ENCODE assay signal across 8 cellular contexts in the genomic region with DNA sequence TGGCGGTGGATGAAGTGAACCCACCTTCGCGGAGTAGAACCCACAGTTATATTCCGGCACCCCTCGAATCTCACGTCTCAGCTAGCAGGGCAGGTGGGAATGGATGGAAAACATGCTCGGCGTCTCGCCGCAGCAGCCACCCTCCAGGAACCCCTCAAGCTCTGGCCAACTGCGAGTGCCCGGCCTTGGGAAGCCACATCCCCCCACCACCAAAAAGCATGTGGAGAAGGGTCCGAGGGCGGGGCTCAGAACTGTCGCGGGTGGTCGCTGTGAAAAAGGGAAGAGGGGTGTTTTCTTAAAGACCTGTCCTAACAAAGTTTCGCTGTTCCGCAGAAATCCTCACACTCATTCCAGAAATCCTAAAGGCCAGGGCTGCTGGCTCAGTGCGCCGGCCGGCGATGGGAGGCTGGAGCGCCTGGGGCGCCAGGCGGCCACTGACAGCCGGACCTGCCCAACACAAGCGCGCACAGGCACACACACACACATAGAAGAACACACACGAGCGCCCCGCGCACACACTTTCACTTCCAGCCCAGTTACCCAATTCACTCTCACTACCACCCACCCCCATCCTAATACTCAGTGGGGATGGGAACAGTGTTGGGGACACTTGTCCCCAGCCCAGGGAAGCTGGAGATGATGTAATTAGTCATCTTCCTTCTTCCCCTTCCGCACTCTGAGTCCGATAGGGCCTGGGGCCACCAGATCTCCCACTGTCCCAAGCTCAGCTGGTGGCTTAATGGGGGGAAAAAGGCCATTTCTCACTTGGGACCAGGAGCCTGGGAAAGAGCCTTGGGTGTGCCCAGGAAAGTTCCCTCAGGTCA. TPM values are rescaled to one million over a fixed set of nuclear protein-coding genes. Genes with fewer than 3 reads are reported as not detected.
A peak's percentile ranks its signal among the peaks of the same experiment; 100 is the strongest.
DNase-seq lines count a peak whose midpoint lies in the region; ATAC-seq and TF ChIP-seq lines count a peak whose summit lies in the region.

No MANE protein-coding gene starts in this region.

- peaks cover 10 to 53% (median 29%) of the 10 kb centered on the region in 4 donors for H3K4me1 Mint-ChIP-seq in CD4-positive, CD25-positive, alpha-beta regulatory T cell
- peaks cover 29% of the 10 kb centered on the region for H3K4me1 Mint-ChIP-seq in activated naive CD8-positive, alpha-beta T cell treated with anti-CD3 and anti-CD28 coated beads for 36 hours

- H3K36me3 Mint-ChIP-seq in CD4-positive, CD25-positive, alpha-beta regulatory T cell: no peaks in the 10 kb centered on the region
- H3K36me3 Mint-ChIP-seq in activated naive CD8-positive, alpha-beta T cell treated with anti-CD3 and anti-CD28 coated beads for 36 hours: no peaks in the 10 kb centered on the region

- H3K9me3 Mint-ChIP-seq in CD4-positive, CD25-positive, alpha-beta regulatory T cell: peaks cover 0 to 7% (median 0%) of the 10 kb centered on the region in 7 donors
- H3K9me3 Mint-ChIP-seq in activated naive CD8-positive, alpha-beta T cell treated with anti-CD3 and anti-CD28 coated beads for 36 hours: no peaks in the 10 kb centered on the region

- H3K9me3 ChIP-seq in CD4-positive, CD25-positive, alpha-beta regulatory T cell (ENCODE audit: control insufficient read depth in 2 of 2, low read length in 2 of 2): no peaks in the 10 kb centered on the region
- H3K9me3 ChIP-seq in iPS-20b (ENCODE audit: insufficient read depth, low read depth, low read length) (peaks cover 2% of the 10 kb centered on the region; the same call in 1 of the 2 replicates), testis (no peaks in the 10 kb centered on the region)

- POLR2A ChIA-PET in RWPE1 (lab: Yijun Ruan, JAX; ENCODE audit: low non-redundant PET): no interaction called here

- TF ChIP-seq POLR2A in testis (IDR thresholded peaks at IDR 0.05): no peak

- no peak overlapping the region for H3K4me3 ChIP-seq in CD4-positive, CD25-positive, alpha-beta regulatory T cell (ENCODE audit: low read depth, low read length)
- H3K4me3 ChIP-seq in iPS-20b (ENCODE audit: low read length) (peak overlapping the region; percentile 45; the same call in 1 of the 2 replicates), testis (peak overlapping the region; percentile 64 to 73)

- H3K36me3 ChIP-seq in CD4-positive, CD25-positive, alpha-beta regulatory T cell (ENCODE audit: control insufficient read depth, insufficient read depth, low read length): no peaks in the 10 kb centered on the region
- H3K36me3 ChIP-seq in iPS-20b (ENCODE audit: insufficient read depth, low read depth, low read length) (no peaks in the 10 kb centered on the region), testis (ENCODE audit: low read depth, missing control alignments) (no peaks in the 10 kb centered on the region)

- peaks cover 43% of the 10 kb centered on the region for H3K27me3 ChIP-seq in CD4-positive, CD25-positive, alpha-beta regulatory T cell (ENCODE audit: control insufficient read depth, insufficient read depth, low read length)
- H3K27me3 ChIP-seq in iPS-20b (ENCODE audit: insufficient read depth, low read length): peaks cover 93% of the 10 kb centered on the region
- H3K27me3 ChIP-seq in testis: no peaks in the 10 kb centered on the region

- WGBS in testis, 2 donors: 0 to 3% methylated on average over 10 to 35 of the region's 35 CpGs

- no peak overlapping the region for H3K9ac ChIP-seq in iPS-20b (ENCODE audit: low read depth, low read length)

- CTCF ChIA-PET in RWPE1 (lab: Yijun Ruan, JAX): interaction anchor here (1.1 to 1.8 kb wide), 2 partner anchors 10 to 190 kb away, joined by 3 to 7 read pairs; no protein-coding TSS in a partner anchor

- intact Hi-C loops in testis (cut with DNase I; ENCODE audit: low total_unique reads): no loop called here

- H3K27me3 Mint-ChIP-seq in CD4-positive, CD25-positive, alpha-beta regulatory T cell: peaks cover 85% of the 10 kb centered on the region
- peaks cover 81% of the 10 kb centered on the region for H3K27me3 Mint-ChIP-seq in activated naive CD8-positive, alpha-beta T cell treated with anti-CD3 and anti-CD28 coated beads for 36 hours

- no peak for TF ChIP-seq CTCF in testis (IDR thresholded peaks at IDR 0.05)
- TF ChIP-seq CTCF in RWPE1 (conservative IDR thresholded peaks at IDR 0.05; ENCODE audit: low read depth): no peak

- H3K27ac Mint-ChIP-seq in CD4-positive, CD25-positive, alpha-beta regulatory T cell: peak overlapping the region in 1 of 3 donors; percentile 94
- H3K27ac Mint-ChIP-seq in activated naive CD8-positive, alpha-beta T cell treated with anti-CD3 and anti-CD28 coated beads for 36 hours: no peak overlapping the region

- peaks cover 43% of the 10 kb centered on the region for H3K4me1 ChIP-seq in CD4-positive, CD25-positive, alpha-beta regulatory T cell (ENCODE audit: control insufficient read depth, insufficient read depth, low read length, poor library complexity, severe bottlenecking)
- H3K4me1 ChIP-seq in iPS-20b (ENCODE audit: insufficient read depth, low read length) (peaks cover 15% of the 10 kb centered on the region; the same call in 1 of the 2 replicates), testis (peaks cover 9% of the 10 kb centered on the region)

- H3K27ac ChIP-seq in CD4-positive, CD25-positive, alpha-beta regulatory T cell (ENCODE audit: insufficient read depth, low read length, poor library complexity, severe bottlenecking): no peak overlapping the region
- H3K27ac ChIP-seq in iPS-20b (ENCODE audit: low read length): no peak overlapping the region
- H3K27ac ChIP-seq in testis: peak overlapping the region; percentile 93 to 95
- H3K27ac ChIP-seq in RWPE1: no peak overlapping the region

- no peak for DNase-seq in CD4-positive, CD25-positive, alpha-beta regulatory T cell
- DNase-seq in activated naive CD8-positive, alpha-beta T cell treated with anti-CD3 and anti-CD28 coated beads for 36 hours: no peak
- no peak for DNase-seq in testis
- no peak for DNase-seq in RWPE1 (ENCODE audit: low spot score)

- peak overlapping the region; percentile 54 to 89 (median 80) for H3K4me3 Mint-ChIP-seq in CD4-positive, CD25-positive, alpha-beta regulatory T cell
- peak overlapping the region; percentile 79 for H3K4me3 Mint-ChIP-seq in activated naive CD8-positive, alpha-beta T cell treated with anti-CD3 and anti-CD28 coated beads for 36 hours

- no peak for ATAC-seq in CD4-positive, CD25-positive, alpha-beta regulatory T cell (ENCODE audit: low read depth in 2 of 2)
- ATAC-seq in GM21825 (IDR thresholded peaks at IDR 0.05; ENCODE audit: unreplicated experiment): peak; percentile 22
- ATAC-seq in GM18873 (IDR thresholded peaks at IDR 0.05; ENCODE audit: low FRiP score, unreplicated experiment): no peak
- no peak for ATAC-seq in GM18498 (IDR thresholded peaks at IDR 0.05; ENCODE audit: unreplicated experiment)

RNA-seq across cellular contexts. Expression of gene EBF1, which starts 2.0 kb away (rescaled TPM):
- total RNA-seq in CD4-positive, CD25-positive, alpha-beta regulatory T cell: 0.64 TPM
- under 1 TPM in 2 of 4 donors, not detected in 2; 0.23 to 0.29 TPM for polyA plus RNA-seq in CD4-positive, CD25-positive, alpha-beta regulatory T cell
- total RNA-seq in activated naive CD8-positive, alpha-beta T cell treated with anti-CD3 and anti-CD28 coated beads for 36 hours: under 1 TPM; 0.21 to 0.22 TPM
- 10 to 100 TPM; 18.8 to 23.5 TPM for total RNA-seq in testis
- 9.9 TPM for polyA plus RNA-seq in testis (ENCODE audit: insufficient read depth, low read depth, low replicate concordance)

Comparison
In these comparisons a context has a peak if more than half of its experiments do, and no peak if none do; other contexts are left out.
1. H3K27ac ChIP-seq: peak in testis (2 of 2); none in CD4-positive, CD25-positive, alpha-beta regulatory T cell (single experiment), iPS-20b (single experiment) and RWPE1 (single experiment).
2. RNA of gene EBF1, which starts 2.0 kb away (total RNA-seq): 18.8 to 23.5 TPM in testis; 0.64 TPM in CD4-positive, CD25-positive, alpha-beta regulatory T cell (single experiment) and 0.21 to 0.22 TPM in activated naive CD8-positive, alpha-beta T cell treated with anti-CD3 and anti-CD28 coated beads for 36 hours; every median in the first group is over 10 times any median in the second.